ENCODE assay signal across 9 cellular contexts in genomic region chr14:77708749-77709148, GRCh38. TPM values are rescaled to one million over a fixed set of nuclear protein-coding genes. Genes with fewer than 3 reads are reported as not detected.
DNase-seq lines count a peak whose midpoint lies in the region; ATAC-seq and TF ChIP-seq lines count a peak whose summit lies in the region.
"Had no signal": no experiment of that assay in that cellular context is flagged by ENCODE, and none has a peak within 500 bp of the region (broad histone marks: within the 10 kb centered on the region; RNA-seq: fewer than 3 reads in every experiment).

No MANE protein-coding gene starts in this region.

- DNase-seq in cardiac muscle cell (ENCODE audit: low read depth in 1 of 2, low spot score in 1 of 2) (no peak), cardiac septum (ENCODE audit: low spot score) (no peak), body of pancreas (no peak), mesendoderm (no peak), upper lobe of left lung (no peak), substantia nigra (lab: John Stamatoyannopoulos, UW) (no peak)
- DNase-seq: NCI-H2107 had no signal

- H3K4me3 ChIP-seq in cardiac muscle cell, result peak overlapping the region; percentile 88
- H3K4me3 ChIP-seq in body of pancreas, result peak overlapping the region; percentile 69 to 96
- H3K4me3 ChIP-seq in mesendoderm (ENCODE audit: low read length), result peak overlapping the region; percentile 100
- H3K4me3 ChIP-seq in upper lobe of left lung, result peak overlapping the region in 3 of 4 donors; percentile 75 to 86 (median 79)

- H4K8ac ChIP-seq in mesendoderm (ENCODE audit: low read depth, low read length), result no peak overlapping the region

- H3K18ac ChIP-seq in mesendoderm (ENCODE audit: low read length), result no peak overlapping the region

- H3K4me1 ChIP-seq in cardiac muscle cell (ENCODE audit: low read depth) (peaks cover 15% of the 10 kb centered on the region), body of pancreas (peaks cover 26% of the 10 kb centered on the region), mesendoderm (ENCODE audit: control insufficient read depth, low read depth, low read length) (peaks cover 2% of the 10 kb centered on the region), upper lobe of left lung (peaks cover 23 to 38% (median 31%) of the 10 kb centered on the region in 4 donors)

- no peak overlapping the region for H2AK5ac ChIP-seq in mesendoderm (ENCODE audit: low read length)

- H3K4ac ChIP-seq in mesendoderm (ENCODE audit: low read depth, low read length), result no peak overlapping the region

- WGBS in body of pancreas, 2 donors, result 14 to 16% methylated on average over 7 of the region's 7 CpGs
- no CpG with 5 or more reads among the region's 7 CpGs for WGBS in mesendoderm (ENCODE audit: extremely low coverage, insufficient coverage, low lambda C conversion rate)
- 19 to 24% methylated on average over 7 of the region's 7 CpGs for WGBS in upper lobe of left lung, 2 donors

- TF ChIP-seq CTCF in cardiac muscle cell (IDR thresholded peaks at IDR 0.05; ENCODE audit: low read depth, low read length) (no peak), body of pancreas (IDR thresholded peaks at IDR 0.05) (no peak), upper lobe of left lung (IDR thresholded peaks at IDR 0.05) (no peak)

- peak overlapping the region; percentile 15 for H3K23ac ChIP-seq in mesendoderm (ENCODE audit: low read length)

- H3K9me3 ChIP-seq in cardiac muscle cell (ENCODE audit: low read depth), result no peaks in the 10 kb centered on the region
- H3K9me3 ChIP-seq in body of pancreas, result no peaks in the 10 kb centered on the region
- no peaks in the 10 kb centered on the region for H3K9me3 ChIP-seq in upper lobe of left lung

- TF ChIP-seq EP300 in upper lobe of left lung (IDR thresholded peaks at IDR 0.05), result no peak

- intact Hi-C loops in cardiac septum (cut with DNase I), result loop anchor here (5.0 kb wide), 1 partner anchor 251 kb away; the partner anchor contains the start of genes AHSA1 and VIPAS39
- intact Hi-C loops in body of pancreas (cut with DNase I), result no loop called here

- peaks cover 55% of the 10 kb centered on the region for H3K79me2 ChIP-seq in mesendoderm (ENCODE audit: control insufficient read depth, insufficient read depth, low read length)

- no peaks in the 10 kb centered on the region for H3K27me3 ChIP-seq in cardiac muscle cell
- no peaks in the 10 kb centered on the region for H3K27me3 ChIP-seq in body of pancreas
- H3K27me3 ChIP-seq in mesendoderm (ENCODE audit: insufficient read depth, low read length, poor library complexity), result no peaks in the 10 kb centered on the region
- H3K27me3 ChIP-seq in upper lobe of left lung, result no peaks in the 10 kb centered on the region

- H2BK120ac ChIP-seq in mesendoderm (ENCODE audit: low read depth, low read length), result no peak overlapping the region

- H3K27ac ChIP-seq in cardiac muscle cell, result no peak overlapping the region
- no peak overlapping the region for H3K27ac ChIP-seq in body of pancreas
- no peak overlapping the region for H3K27ac ChIP-seq in mesendoderm (ENCODE audit: low read depth, low read length)
- no peak overlapping the region for H3K27ac ChIP-seq in upper lobe of left lung
- no peak overlapping the region for H3K27ac ChIP-seq in substantia nigra (ENCODE audit: low read depth, low read length, poor library complexity, severe bottlenecking)

- peak overlapping the region; percentile 98 for H3K9ac ChIP-seq in mesendoderm (ENCODE audit: low read length)

- TF ChIP-seq POLR2A in body of pancreas (IDR thresholded peaks at IDR 0.05) (no peak), upper lobe of left lung (IDR thresholded peaks at IDR 0.05) (no peak)

- peak overlapping the region; percentile 49 for H3K4me2 ChIP-seq in mesendoderm (ENCODE audit: low read length)

- ATAC-seq in body of pancreas (no peak), upper lobe of left lung (ENCODE audit: low FRiP score in 2 of 2) (no peak), HG02798 (IDR thresholded peaks at IDR 0.05; ENCODE audit: poor library complexity, unreplicated experiment) (no peak), HG02623 (IDR thresholded peaks at IDR 0.05; ENCODE audit: unreplicated experiment) (no peak)

- H3K56ac ChIP-seq in mesendoderm (ENCODE audit: low read length), result peak overlapping the region; percentile 98

- H4K5ac ChIP-seq in mesendoderm (ENCODE audit: low read length), result no peak overlapping the region

- H3K36me3 ChIP-seq in cardiac muscle cell, result peaks cover 30% of the 10 kb centered on the region
- peaks cover 8 to 12% of the 10 kb centered on the region in 2 donors for H3K36me3 ChIP-seq in body of pancreas (replicated peaks in 1 of 2; ENCODE audit: insufficient read depth in 1 of 2, low read depth in 2 of 2)
- peaks cover 2% of the 10 kb centered on the region for H3K36me3 ChIP-seq in mesendoderm (ENCODE audit: control insufficient read depth, insufficient read depth, low read length)
- H3K36me3 ChIP-seq in upper lobe of left lung, result peaks cover 12 to 52% (median 22%) of the 10 kb centered on the region in 4 donors

- no peak overlapping the region for H2BK15ac ChIP-seq in mesendoderm (replicated peaks; ENCODE audit: low read depth)

- H3K79me1 ChIP-seq in mesendoderm (ENCODE audit: low read length), result peaks cover 11% of the 10 kb centered on the region

- no peak overlapping the region for H2BK5ac ChIP-seq in mesendoderm (ENCODE audit: low read length)

RNA-seq across cellular contexts. Expression of gene SLIRP, which starts 0.8 kb away (rescaled TPM):
- total RNA-seq in cardiac muscle cell, result 386 and 439 TPM in 2 replicates
- polyA plus RNA-seq in cardiac muscle cell, result 466 and 662 TPM in 2 replicates
- total RNA-seq in cardiac septum, result 129 TPM
- 10 to 100 TPM; 69.2 to 96.2 TPM for total RNA-seq in body of pancreas
- 1,414 TPM for polyA plus RNA-seq in mesendoderm (2013, experiment 1 of 2)
- polyA plus RNA-seq in mesendoderm (2013, experiment 2 of 2), result 1,371 TPM
- total RNA-seq in upper lobe of left lung, result 100 to 1,000 TPM in 2 of 6 donors, 10 to 100 TPM in 4; 38.6 to 109 (median 60.3) TPM

RNA-seq across cellular contexts. Expression of gene ALKBH1, which starts 0.9 kb away (rescaled TPM):
- 8.6 and 11.7 TPM in 2 replicates for total RNA-seq in cardiac muscle cell
- 14.5 and 14.6 TPM in 2 replicates for polyA plus RNA-seq in cardiac muscle cell
- 8.3 TPM for total RNA-seq in cardiac septum
- total RNA-seq in body of pancreas, result 1 to 10 TPM; 2.9 to 5.3 TPM
- polyA plus RNA-seq in mesendoderm (2013, experiment 1 of 2), result 10.4 TPM
- 10.4 TPM for polyA plus RNA-seq in mesendoderm (2013, experiment 2 of 2)
- 10 to 100 TPM in 3 of 6 donors, 1 to 10 TPM in 3; 6.3 to 10.8 (median 9.0) TPM for total RNA-seq in upper lobe of left lung

RNA-seq across cellular contexts. Expression of gene SNW1, which starts 52.2 kb away (rescaled TPM):
- total RNA-seq in cardiac muscle cell (50.9 and 66.7 TPM in 2 replicates), cardiac septum (55.6 TPM), body of pancreas (10 to 100 TPM; 23.1 to 40.9 TPM), upper lobe of left lung (10 to 100 TPM; 40.6 to 62.6 (median 58.9) TPM)
- polyA plus RNA-seq in cardiac muscle cell, result 63.3 and 66.3 TPM in 2 replicates
- polyA plus RNA-seq in mesendoderm (2013, experiment 1 of 2), result 77.6 TPM
- 74.8 TPM for polyA plus RNA-seq in mesendoderm (2013, experiment 2 of 2)
